ENCODE assay signal across 28 cellular contexts in the genomic region with DNA sequence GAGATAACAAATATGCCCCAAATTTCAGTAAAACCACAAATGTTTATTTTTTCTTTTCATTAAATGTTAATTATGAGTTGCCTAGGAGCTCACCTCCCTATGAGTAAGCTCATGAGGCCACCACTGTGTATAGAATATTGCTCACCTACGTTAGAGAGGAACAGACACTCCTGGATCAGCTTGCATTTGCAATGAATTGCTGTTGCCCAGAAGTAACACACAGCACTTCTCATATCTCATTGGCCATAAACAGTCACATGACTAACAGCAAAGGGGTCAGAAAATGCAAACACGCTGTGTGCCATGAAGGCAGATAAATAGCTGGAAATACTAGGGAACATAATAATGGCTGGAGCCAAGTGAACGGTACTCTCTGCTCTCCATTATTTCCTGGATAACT.
"Had no signal": no experiment of that assay in that cellular context is flagged by ENCODE, and none has a peak within 500 bp of the region (broad histone marks: within the 10 kb centered on the region; RNA-seq: fewer than 3 reads in every experiment).

No MANE protein-coding gene starts in this region.

- ATAC-seq: activated CD4-positive, CD25-positive, alpha-beta regulatory T cell treated with anti-CD3 and anti-CD28 coated beads, Interleukin-2, amount 50 U/mL, for 24 hours; heart left ventricle; naive thymus-derived CD4-positive, alpha-beta T cell; right lobe of liver; upper lobe of right lung had no signal

- DNase-seq: activated CD4-positive, alpha-beta T cell treated with anti-CD3 and anti-CD28 coated beads for 48 hours; activated CD4-positive, alpha-beta T cell treated with anti-CD3 and anti-CD28 coated beads, Interleukin-2, amount 50 U/mL, for 48 hours; activated CD8-positive, alpha-beta memory T cell treated with anti-CD3 and anti-CD28 coated beads for 24 hours; activated effector memory CD4-positive, alpha-beta T cell treated with anti-CD3 and anti-CD28 coated beads, Interleukin-2, amount 50 U/mL, for 16 hours; activated naive CD4-positive, alpha-beta T cell treated with anti-CD3 and anti-CD28 coated beads for 36 hours; activated naive CD8-positive, alpha-beta T cell treated with anti-CD3 and anti-CD28 coated beads for 36 hours; adrenal gland; aorta; dorsolateral prefrontal cortex; effector memory CD4-positive, alpha-beta T cell; erythroblast; foreskin fibroblast; heart left ventricle; hypothalamus; immature natural killer cell; kidney; midbrain; naive thymus-derived CD4-positive, alpha-beta T cell; ovary; right lobe of liver; stimulated activated CD4-positive, alpha-beta T cell treated with anti-CD3 and anti-CD28 coated beads, Interleukin-2, amount 100 ng/mL, for 48 hours; substantia nigra; T-helper 9 cell; upper lobe of right lung had no signal

- H3K9me3 ChIP-seq: adrenal gland, ovary, right lobe of liver, upper lobe of right lung had no signal

- H3K27me3 ChIP-seq: adrenal gland, heart left ventricle, ovary, right lobe of liver, upper lobe of right lung had no signal

- H3K27ac ChIP-seq: adrenal gland, coronary artery, dorsolateral prefrontal cortex, heart left ventricle, ovary, right lobe of liver, upper lobe of right lung, VCaP had no signal

- FAIRE-seq: kidney, TTC549 had no signal

- H3K4me1 ChIP-seq: adrenal gland, right lobe of liver, upper lobe of right lung had no signal

- H3K36me3 ChIP-seq: adrenal gland, heart left ventricle, ovary, right lobe of liver, upper lobe of right lung had no signal

- H3K4me3 ChIP-seq: adrenal gland, coronary artery, dorsolateral prefrontal cortex, heart left ventricle, ovary, right lobe of liver, upper lobe of right lung had no signal
